8 cellular contexts compared by ENCODE assay signal in genomic region chr1:9822490-9822889, GRCh38. TPM values are rescaled to one million over a fixed set of nuclear protein-coding genes. Genes with fewer than 3 reads are reported as not detected.
DNase-seq lines count a peak whose midpoint lies in the region; ATAC-seq, FAIRE-seq and TF ChIP-seq lines count a peak whose summit lies in the region.

No MANE protein-coding gene starts in this region.

- no TSS peak for BruUV-seq in K562 (replicated peaks; lab: Mats Ljungman, UMichigan)

- H3K4me3 ChIP-seq in heart left ventricle (peak overlapping the region; percentile 62 to 98 (median 88)), K562 (peak overlapping the region; percentile 62), lung (peak overlapping the region; percentile 88), uterus (peak overlapping the region; percentile 56 to 94)

- TF ChIP-seq RAD21 in K562 (CRISPR knock-in tag; conservative IDR thresholded peaks at IDR 0.05 in 1 of 2, IDR thresholded peaks at IDR 0.05 in 1 of 2), result no peak

- TF ChIP-seq POLR2A in heart left ventricle (IDR thresholded peaks at IDR 0.05), result no peak
- TF ChIP-seq POLR2A in K562 (conservative IDR thresholded peaks at IDR 0.05), result no peak
- TF ChIP-seq POLR2A in uterus (IDR thresholded peaks at IDR 0.05), result no peak

- CTCF ChIA-PET in K562 (lab: Yijun Ruan, JAX; ENCODE audit: low intra/inter-chr PET ratio), result no interaction called here

- no peak for TF ChIP-seq EP300 in K562 (IDR thresholded peaks at IDR 0.05; ENCODE audit: low read length)

- ATAC-seq in heart left ventricle, result no peak
- no peak for ATAC-seq in Right ventricle myocardium inferior
- no peak for ATAC-seq in K562
- no peak for ATAC-seq in lung (ENCODE audit: insufficient read depth, low FRiP score)
- ATAC-seq in GM18511 (IDR thresholded peaks at IDR 0.05; ENCODE audit: unreplicated experiment), result no peak

- WGBS in heart left ventricle, 4 donors, result 6 to 7% (median 6%) methylated on average over 8 of the region's 8 CpGs
- WGBS in K562 (ENCODE audit: insufficient coverage, low coverage, missing lambda C conversion rate), result 22% methylated on average over 8 of the region's 8 CpGs
- 3 to 6% methylated on average over 8 of the region's 8 CpGs for WGBS in lung, 2 donors

- H3K4me2 ChIP-seq in K562 (ENCODE audit: insufficient read depth, low read length), result peak overlapping the region; percentile 90

- intact Hi-C loops in heart left ventricle (cut with DNase I) (loop anchor here in 1 of 10 donors (10.0 kb wide), 1 partner anchor 862 kb away; no protein-coding TSS in a partner anchor), Right ventricle myocardium inferior (cut with DNase I) (loop anchor here (5.0 kb wide), 1 partner anchor 55 kb away; no protein-coding TSS in a partner anchor), K562 (cut with micrococcal nuclease) (no loop called here), uterus (cut with DNase I; ENCODE audit: low total_unique reads) (no loop called here)

- peak overlapping the region; percentile 7 to 83; a peak in 2 of 4 replicates for H3K9ac ChIP-seq in K562 (ENCODE audit: insufficient read depth in 1 of 2, low read depth in 2 of 2, low read length in 2 of 2)

- H3K27me3 ChIP-seq in heart left ventricle (no peaks in the 10 kb centered on the region), K562 (ENCODE audit: control insufficient read depth in 2 of 2, insufficient read depth in 2 of 2, low read length in 2 of 2) (peaks cover 4 to 26% of the 10 kb centered on the region in 2 experiments; a peak in 4 of 5 replicates), lung (ENCODE audit: control insufficient read depth, insufficient read depth) (no peaks in the 10 kb centered on the region), uterus (no peaks in the 10 kb centered on the region)

- H3K79me2 ChIP-seq in K562 (ENCODE audit: control insufficient read depth, insufficient read depth, low read length), result peaks cover 20% of the 10 kb centered on the region

- in situ Hi-C loops in K562 (cut with MboI), result no loop called here

- H3K36me3 ChIP-seq in heart left ventricle, result no peaks in the 10 kb centered on the region
- H3K36me3 ChIP-seq in K562 (ENCODE audit: control insufficient read depth, insufficient read depth, low read length), result no peaks in the 10 kb centered on the region
- peaks cover 0 to 2% of the 10 kb centered on the region in 2 donors for H3K36me3 ChIP-seq in lung (ENCODE audit: control insufficient read depth in 2 of 2, insufficient read depth in 2 of 2, low read length in 2 of 2)
- H3K36me3 ChIP-seq in uterus, result no peaks in the 10 kb centered on the region

- H3K27ac ChIP-seq in heart left ventricle, result peak overlapping the region in 5 of 12 donors; percentile 66 to 93 (median 89)
- H3K27ac ChIP-seq in K562 (ENCODE audit: extremely low read depth, low read depth, low read length), result no peak overlapping the region
- no peak overlapping the region for H3K27ac ChIP-seq in lung (ENCODE audit: low read depth in 1 of 2, low read length in 1 of 2)
- peak overlapping the region; percentile 83 to 98 for H3K27ac ChIP-seq in uterus

- DNase-seq in heart left ventricle (no peak), Right ventricle myocardium inferior (ENCODE audit: missing footprints) (no peak), K562 (ENCODE audit: extremely low read depth in 1 of 4, low spot score in 3 of 4) (no peak), lung (ENCODE audit: low spot score) (no peak), uterus (no peak), NCI-H128 (lab: John Stamatoyannopoulos, UW; ENCODE audit: unreplicated experiment) (no peak)
- DNase-seq in activated effector memory CD4-positive, alpha-beta T cell treated with Interleukin-2 at 50 U/mL for 16 hours, result no peak

- peak overlapping the region; percentile 64 for H2AFZ ChIP-seq in K562 (ENCODE audit: low read depth, low read length)

- no peaks in the 10 kb centered on the region for H3K9me1 ChIP-seq in K562 (ENCODE audit: control insufficient read depth, insufficient read depth, low read length)

- POLR2A ChIA-PET in K562 (lab: Yijun Ruan, JAX), result interaction anchor here (0.8 to 1.2 kb wide), 3 partner anchors 9 to 32 kb away, joined by 3 read pairs; no protein-coding TSS in a partner anchor

- peaks cover 12 to 43% (median 35%) of the 10 kb centered on the region in 12 donors for H3K4me1 ChIP-seq in heart left ventricle
- H3K4me1 ChIP-seq in K562 (replicated peaks in 1 of 2; ENCODE audit: control insufficient read depth in 2 of 2, insufficient read depth in 2 of 2, low read length in 2 of 2), result peaks cover 11 to 25% of the 10 kb centered on the region in 2 experiments
- H3K4me1 ChIP-seq in lung (ENCODE audit: control insufficient read depth in 2 of 2, insufficient read depth in 2 of 2, low read length in 2 of 2), result peaks cover 2 to 10% of the 10 kb centered on the region in 2 donors
- peaks cover 8 to 10% of the 10 kb centered on the region in 2 donors for H3K4me1 ChIP-seq in uterus

- TF ChIP-seq CTCF in heart left ventricle (IDR thresholded peaks at IDR 0.05) (no peak), K562 (IDR thresholded peaks at IDR 0.05 in 2 of 3, conservative IDR thresholded peaks at IDR 0.05 in 1 of 3; ENCODE audit: insufficient read depth in 2 of 3, low read depth in 1 of 3, low read length in 3 of 3) (no peak), lung (IDR thresholded peaks at IDR 0.05; ENCODE audit: control extremely low read depth, extremely low read depth) (no peak), uterus (IDR thresholded peaks at IDR 0.05) (no peak)

- FAIRE-seq in K562 (lab: Jason Lieb, UNC), result no peak

- H3K9me3 ChIP-seq in heart left ventricle (no peaks in the 10 kb centered on the region), K562 (replicated peaks; ENCODE audit: control insufficient read depth, insufficient read depth, low read depth, low read length) (no peaks in the 10 kb centered on the region), lung (ENCODE audit: control insufficient read depth in 2 of 2, insufficient read depth in 1 of 2, low read length in 1 of 2) (no peaks in the 10 kb centered on the region), uterus (no peaks in the 10 kb centered on the region)

- H4K20me1 ChIP-seq in K562 (replicated peaks; ENCODE audit: control insufficient read depth, insufficient read depth, low read length), result peaks cover 4% of the 10 kb centered on the region; the same call in 1 of the 2 replicates

TF ChIP-seq in K562, 482 proteins besides CTCF, POLR2A, EP300 and RAD21:
- TF ChIP-seq ETV6 (IDR thresholded peaks at IDR 0.05; ENCODE audit: borderline replicate concordance in 1 of 2, low read depth in 2 of 2, low read length in 1 of 2) (0 out of 4 replicates have a peak, but pooled peaks of 1 of the 2 experiments have one; percentile 25), ETV6 (CRISPR knock-in tag; IDR thresholded peaks at IDR 0.05; ENCODE audit: borderline replicate concordance) (no peak), MYBL2 (IDR thresholded peaks at IDR 0.05; ENCODE audit: low read depth) (no peak), MYBL2 (CRISPR knock-in tag; IDR thresholded peaks at IDR 0.05; ENCODE audit: borderline replicate concordance) (no peak)

RNA-seq across cellular contexts. Expression of gene CLSTN1, which starts 1.3 kb away (rescaled TPM):
- total RNA-seq in heart left ventricle (10 to 100 TPM; 50.6 to 79.4 (median 64.3) TPM), Right ventricle myocardium inferior (52.3 TPM), K562 (2014; rRNA removed) (13.9 and 19.7 TPM in 2 replicates), K562 (2014; rRNA removed; fragmentation: Illumina TruSeq; extraction: Trizol) (8.6 and 10.0 TPM in 2 replicates), K562 (2015; rRNA removed; fragmentation: Illumina TruSeq; extraction: Trizol) (13.3 and 13.5 TPM in 2 replicates), K562 (2021) (32.5 TPM in 2 replicates), lung (10 to 100 TPM; 85.7 to 88.0 TPM), uterus (100 to 1,000 TPM in 2 of 4 donors, 10 to 100 TPM in 2; 46.8 to 184 (median 94.0) TPM)
- polyA plus RNA-seq in heart left ventricle (10 to 100 TPM; 37.6 to 40.5 TPM), K562 (2011; rRNA removed) (3.7 and 6.1 TPM in 2 replicates), K562 (2014; fragmentation: Illumina TruSeq; extraction: Trizol) (23.9 and 26.8 TPM in 2 replicates), K562 (2014; fragmentation: Nextera tagmentation; extraction: Ambion mirVana) (1 to 10 TPM; 1.1 to 1.6 TPM), K562 (2014; rRNA removed) (12.5 and 13.8 TPM in 2 replicates), lung (10 to 100 TPM; 37.1 to 37.9 TPM)
- total RNA-seq in K562 (2011; cell fraction: chromatin; rRNA removed; ENCODE audit: low replicate concordance), result 28.6 and 38.8 TPM in 2 replicates
- 33.0 and 36.4 TPM in 2 replicates for total RNA-seq in K562 (2011; cell fraction: nucleolus; rRNA removed)
- 31.8 and 34.3 TPM in 2 replicates for total RNA-seq in K562 (2011; cell fraction: nucleoplasm; rRNA removed)
- polyA plus RNA-seq in K562 (2011; cell fraction: cytosol; rRNA removed), result 4.9 and 6.7 TPM in 2 replicates
- 8.9 and 10.5 TPM in 2 replicates for polyA plus RNA-seq in K562 (2011; cell fraction: nucleus; rRNA removed)
- polyA plus RNA-seq in K562 (2012), result 28.2 and 42.9 TPM in 2 replicates
- polyA minus RNA-seq in K562 (2011; rRNA and poly(A)+ RNA removed), result 5.4 and 5.5 TPM in 2 replicates
- polyA minus RNA-seq in K562 (2011; cell fraction: cytosol; rRNA and poly(A)+ RNA removed), result 11.1 and 17.9 TPM in 2 replicates
- polyA minus RNA-seq in K562 (2011; cell fraction: nucleus; rRNA and poly(A)+ RNA removed), result 2.8 and 4.9 TPM in 2 replicates

Comparison
In these comparisons a context has a peak if more than half of its experiments do, and no peak if none do; other contexts are left out.
1. H3K27ac ChIP-seq: peak in uterus (2 of 2); none in K562 (single experiment) and lung (0 of 2).
2. Peak in every context shown above with its lines, with median percentiles within 50 percentile points of each other: H3K4me3 ChIP-seq.